19 cellular contexts compared by ENCODE assay signal in the genomic region with DNA sequence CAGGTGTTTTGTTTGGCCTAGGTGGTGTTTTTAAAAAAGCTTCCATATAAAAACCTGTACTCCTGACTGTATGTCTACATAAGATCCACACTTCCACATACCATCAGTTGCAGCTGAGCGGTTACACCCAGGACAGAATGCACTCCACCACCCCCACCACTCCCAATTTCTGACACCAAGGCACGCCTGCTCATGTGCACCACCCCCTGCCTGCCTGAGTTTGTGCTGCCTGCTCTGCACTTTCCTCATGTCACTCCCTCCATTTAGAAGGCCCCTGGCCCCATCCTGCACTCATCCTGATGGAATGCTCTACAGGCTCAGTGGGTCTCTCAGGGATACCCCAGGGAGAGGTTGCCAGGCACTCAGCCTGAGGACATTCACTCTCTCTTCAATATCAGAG.
"Had no signal": no experiment of that assay in that cellular context is flagged by ENCODE, and none has a peak within 500 bp of the region (broad histone marks: within the 10 kb centered on the region; RNA-seq: fewer than 3 reads in every experiment).

No MANE protein-coding gene starts in this region.

- H3K27ac ChIP-seq: lower lobe of right lung, thoracic aorta, WERI-Rb-1 had no signal

- ATAC-seq: activated CD8-positive, alpha-beta T cell treated with anti-CD3 and anti-CD28 coated beads for 36 hours; left cardiac atrium; lower lobe of right lung; stimulated activated naive CD8-positive, alpha-beta T cell treated with anti-CD3 and anti-CD28 coated beads, Interleukin-15, amount 100 ng/mL, for 72 hours; T-cell had no signal

- H3K4me3 Mint-ChIP-seq: activated CD8-positive, alpha-beta T cell treated with anti-CD3 and anti-CD28 coated beads for 36 hours; nephron progenitor cell; stimulated activated naive CD8-positive, alpha-beta T cell treated with anti-CD3 and anti-CD28 coated beads, Interleukin-15, amount 100 ng/mL, for 72 hours; T-cell had no signal

- H3K9me3 Mint-ChIP-seq: activated CD8-positive, alpha-beta T cell treated with anti-CD3 and anti-CD28 coated beads for 36 hours; nephron progenitor cell; stimulated activated naive CD8-positive, alpha-beta T cell treated with anti-CD3 and anti-CD28 coated beads, Interleukin-15, amount 100 ng/mL, for 72 hours; T-cell had no signal

- H3K27me3 Mint-ChIP-seq: activated CD8-positive, alpha-beta T cell treated with anti-CD3 and anti-CD28 coated beads for 36 hours; stimulated activated naive CD8-positive, alpha-beta T cell treated with anti-CD3 and anti-CD28 coated beads, Interleukin-15, amount 100 ng/mL, for 72 hours; T-cell had no signal

- H3K27ac Mint-ChIP-seq: activated CD8-positive, alpha-beta T cell treated with anti-CD3 and anti-CD28 coated beads for 36 hours; nephron progenitor cell; T-cell had no signal

- H3K4me3 ChIP-seq: lower lobe of right lung, thoracic aorta had no signal

- H3K9me3 ChIP-seq: lower lobe of right lung, thoracic aorta had no signal

- H3K36me3 ChIP-seq: thoracic aorta, WERI-Rb-1 had no signal

- DNase-seq: activated CD4-positive, alpha-beta T cell treated with anti-CD3 and anti-CD28 coated beads for 4 hours; activated CD8-positive, alpha-beta memory T cell treated with anti-CD3 and anti-CD28 coated beads, Interleukin-2, amount 50 U/mL, for 4 hours; activated CD8-positive, alpha-beta T cell treated with anti-CD3 and anti-CD28 coated beads for 36 hours; activated naive CD4-positive, alpha-beta T cell treated with Interleukin-2 at 50 U/mL for 16 hours; central memory CD4-positive, alpha-beta T cell; cortex of kidney; effector CD8-positive, alpha-beta T cell; hippocampal formation; left cardiac atrium; lower lobe of right lung; nephron progenitor cell; retina; stimulated activated CD4-positive, alpha-beta T cell treated with anti-CD3 and anti-CD28 coated beads, Interleukin-15, amount 100 ng/mL, for 24 hours; stimulated activated CD4-positive, alpha-beta T cell treated with anti-CD3 and anti-CD28 coated beads, Interleukin-4, amount 100 ng/mL, for 24 hours; stimulated activated naive CD8-positive, alpha-beta T cell treated with anti-CD3 and anti-CD28 coated beads, Interleukin-15, amount 100 ng/mL, for 72 hours; T-cell; T1000; WERI-Rb-1 had no signal
